Comparison of ENCODE assay signal across 32 cellular contexts in the genomic region with DNA sequence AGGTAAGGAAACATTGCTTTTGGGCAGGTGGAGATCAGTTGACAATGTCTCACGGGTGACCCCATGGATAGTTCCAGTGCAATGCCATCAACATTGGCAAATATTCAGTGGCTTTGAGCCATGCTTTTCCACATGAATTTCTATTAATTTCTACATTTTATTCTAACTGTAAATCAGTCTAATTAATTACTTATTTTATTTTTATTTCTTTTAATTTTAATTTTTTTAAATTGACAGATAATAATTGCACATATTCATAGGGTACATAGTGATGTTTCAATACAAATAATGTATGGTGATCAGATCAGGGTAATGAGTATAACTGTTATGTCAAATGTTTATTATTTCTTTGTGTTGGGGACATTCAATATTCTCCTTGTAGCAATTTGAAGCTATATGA. TPM values are rescaled to one million over a fixed set of nuclear protein-coding genes. Genes with fewer than 3 reads are reported as not detected.
"Had no signal": no experiment of that assay in that cellular context is flagged by ENCODE, and none has a peak within 500 bp of the region (broad histone marks: within the 10 kb centered on the region; RNA-seq: fewer than 3 reads in every experiment).

No MANE protein-coding gene starts in this region.

- H3K9me3 ChIP-seq: neutrophil, ovary, psoas muscle, right lobe of liver, sigmoid colon, suprapubic skin, testis, tibial artery, transverse colon, upper lobe of right lung, uterus had no signal

- H3K9ac ChIP-seq: parathyroid adenoma had no signal

- DNase-seq: naive thymus-derived CD8-positive, alpha-beta T cell; nephron progenitor cell; nucleus accumbens; ovary; posterior cingulate gyrus; psoas muscle; right cardiac atrium; right lobe of liver; sigmoid colon; small intestine; stimulated activated CD4-positive, alpha-beta T cell treated with anti-CD3 and anti-CD28 coated beads, Interleukin-15, amount 100 ng/mL, for 24 hours; stimulated activated CD4-positive, alpha-beta T cell treated with anti-CD3 and anti-CD28 coated beads, Interleukin-2, amount 100 ng/mL, for 24 hours; stimulated activated CD4-positive, alpha-beta T cell treated with anti-CD3 and anti-CD28 coated beads, Interleukin-2, amount 100 ng/mL, for 48 hours; stimulated activated CD4-positive, alpha-beta T cell treated with anti-CD3 and anti-CD28 coated beads, Interleukin-4, amount 100 ng/mL, for 24 hours; stimulated activated CD8-positive, alpha-beta memory T cell treated with anti-CD3 and anti-CD28 coated beads, Interleukin-4, amount 100 ng/mL, for 48 hours; stimulated activated naive CD4-positive, alpha-beta T cell; stimulated activated naive CD8-positive, alpha-beta T cell treated with anti-CD3 and anti-CD28 coated beads, Interleukin-15, amount 100 ng/mL, for 72 hours; stimulated activated naive CD8-positive, alpha-beta T cell treated with anti-CD3 and anti-CD28 coated beads, Interleukin-15, Interleukin-2, amounts not matched to agents 100 U/mL and 50 U/mL, for 24 hours; substantia nigra; testis; tibial artery; transverse colon; upper lobe of right lung; uterus had no signal

- H3K4me1 Mint-ChIP-seq: naive thymus-derived CD8-positive, alpha-beta T cell; neural crest cell; stimulated activated memory B cell treated with anti-CD40 and anti-IgM and Interleukin-4, amounts not matched to agents 10 μg/mL and 1 μg/mL and 100 μg/mL, for 72 hours; stimulated activated naive CD8-positive, alpha-beta T cell treated with anti-CD3 and anti-CD28 coated beads, Interleukin-15, amount 100 ng/mL, for 72 hours had no signal

- ATAC-seq: naive thymus-derived CD8-positive, alpha-beta T cell; natural killer cell treated with Interleukin-12 subunit alpha and Interleukin-12 subunit beta and Interleukin-15 and Interleukin-18, amount 100 ng/mL, for 72 hours; psoas muscle; right cardiac atrium; right lobe of liver; stimulated activated memory B cell treated with anti-CD40 and anti-IgM and Interleukin-4, amounts not matched to agents 10 μg/mL and 1 μg/mL and 100 μg/mL, for 72 hours; stimulated activated naive CD8-positive, alpha-beta T cell treated with anti-CD3 and anti-CD28 coated beads, Interleukin-15, amount 100 ng/mL, for 72 hours; stimulated activated naive CD8-positive, alpha-beta T cell treated with anti-CD3 and anti-CD28 coated beads, Interleukin-15, Interleukin-2, amounts not matched to agents 100 U/mL and 50 U/mL, for 24 hours; upper lobe of right lung had no signal

- H3K79me2 ChIP-seq: parathyroid adenoma had no signal

- H3K4me3 ChIP-seq: ovary, psoas muscle, right lobe of liver, sigmoid colon, suprapubic skin, testis, tibial artery, transverse colon, upper lobe of right lung, uterus had no signal

- H3K27ac Mint-ChIP-seq: naive thymus-derived CD8-positive, alpha-beta T cell; natural killer cell treated with Interleukin-12 subunit alpha and Interleukin-12 subunit beta and Interleukin-15 and Interleukin-18, amount 100 ng/mL, for 72 hours; nephron progenitor cell; progenitor cell of endocrine pancreas; stimulated activated memory B cell treated with anti-CD40 and anti-IgM and Interleukin-4, amounts not matched to agents 10 μg/mL and 1 μg/mL and 100 μg/mL, for 72 hours; type B pancreatic cell had no signal

- H3K27me3 Mint-ChIP-seq: progenitor cell of endocrine pancreas; stimulated activated memory B cell treated with anti-CD40 and anti-IgM and Interleukin-4, amounts not matched to agents 10 μg/mL and 1 μg/mL and 100 μg/mL, for 72 hours; stimulated activated naive CD8-positive, alpha-beta T cell treated with anti-CD3 and anti-CD28 coated beads, Interleukin-15, amount 100 ng/mL, for 72 hours; type B pancreatic cell had no signal

- H3K4me1 ChIP-seq: parathyroid adenoma, psoas muscle, right lobe of liver, sigmoid colon, suprapubic skin, testis, transverse colon, upper lobe of right lung, uterus had no signal

- H3K9me3 Mint-ChIP-seq: naive thymus-derived CD8-positive, alpha-beta T cell; natural killer cell treated with Interleukin-12 subunit alpha and Interleukin-12 subunit beta and Interleukin-15 and Interleukin-18, amount 100 ng/mL, for 72 hours; nephron progenitor cell; stimulated activated memory B cell treated with anti-CD40 and anti-IgM and Interleukin-4, amounts not matched to agents 10 μg/mL and 1 μg/mL and 100 μg/mL, for 72 hours; stimulated activated naive CD8-positive, alpha-beta T cell treated with anti-CD3 and anti-CD28 coated beads, Interleukin-15, amount 100 ng/mL, for 72 hours; type B pancreatic cell had no signal

- H3K4me3 Mint-ChIP-seq: naive thymus-derived CD8-positive, alpha-beta T cell; natural killer cell treated with Interleukin-12 subunit alpha and Interleukin-12 subunit beta and Interleukin-15 and Interleukin-18, amount 100 ng/mL, for 72 hours; nephron progenitor cell; neural crest cell; stimulated activated memory B cell treated with anti-CD40 and anti-IgM and Interleukin-4, amounts not matched to agents 10 μg/mL and 1 μg/mL and 100 μg/mL, for 72 hours; stimulated activated naive CD8-positive, alpha-beta T cell treated with anti-CD3 and anti-CD28 coated beads, Interleukin-15, amount 100 ng/mL, for 72 hours; type B pancreatic cell had no signal

- H3K27me3 ChIP-seq: neutrophil, ovary, right lobe of liver, sigmoid colon, suprapubic skin, testis, tibial artery, transverse colon, upper lobe of right lung, uterus had no signal

- H3K27ac ChIP-seq: neutrophil, ovary, parathyroid adenoma, psoas muscle, right lobe of liver, sigmoid colon, suprapubic skin, testis, tibial artery, transverse colon, upper lobe of right lung, uterus had no signal

- H2AFZ ChIP-seq: parathyroid adenoma had no signal

- H3K36me3 ChIP-seq: ovary, right lobe of liver, sigmoid colon, suprapubic skin, tibial artery, transverse colon, upper lobe of right lung, uterus had no signal

- H3K36me3 Mint-ChIP-seq: naive thymus-derived CD8-positive, alpha-beta T cell; natural killer cell treated with Interleukin-12 subunit alpha and Interleukin-12 subunit beta and Interleukin-15 and Interleukin-18, amount 100 ng/mL, for 72 hours; stimulated activated memory B cell treated with anti-CD40 and anti-IgM and Interleukin-4, amounts not matched to agents 10 μg/mL and 1 μg/mL and 100 μg/mL, for 72 hours; type B pancreatic cell had no signal

RNA-seq across cellular contexts. Expression of a gene that starts 3.8 kb away (rescaled TPM):
- total RNA-seq: naive thymus-derived CD8-positive, alpha-beta T cell; natural killer cell treated with Interleukin-12 subunit alpha and Interleukin-12 subunit beta and Interleukin-15 and Interleukin-18, amount 100 ng/mL, for 72 hours; right cardiac atrium had no signal
